In the genomic region with DNA sequence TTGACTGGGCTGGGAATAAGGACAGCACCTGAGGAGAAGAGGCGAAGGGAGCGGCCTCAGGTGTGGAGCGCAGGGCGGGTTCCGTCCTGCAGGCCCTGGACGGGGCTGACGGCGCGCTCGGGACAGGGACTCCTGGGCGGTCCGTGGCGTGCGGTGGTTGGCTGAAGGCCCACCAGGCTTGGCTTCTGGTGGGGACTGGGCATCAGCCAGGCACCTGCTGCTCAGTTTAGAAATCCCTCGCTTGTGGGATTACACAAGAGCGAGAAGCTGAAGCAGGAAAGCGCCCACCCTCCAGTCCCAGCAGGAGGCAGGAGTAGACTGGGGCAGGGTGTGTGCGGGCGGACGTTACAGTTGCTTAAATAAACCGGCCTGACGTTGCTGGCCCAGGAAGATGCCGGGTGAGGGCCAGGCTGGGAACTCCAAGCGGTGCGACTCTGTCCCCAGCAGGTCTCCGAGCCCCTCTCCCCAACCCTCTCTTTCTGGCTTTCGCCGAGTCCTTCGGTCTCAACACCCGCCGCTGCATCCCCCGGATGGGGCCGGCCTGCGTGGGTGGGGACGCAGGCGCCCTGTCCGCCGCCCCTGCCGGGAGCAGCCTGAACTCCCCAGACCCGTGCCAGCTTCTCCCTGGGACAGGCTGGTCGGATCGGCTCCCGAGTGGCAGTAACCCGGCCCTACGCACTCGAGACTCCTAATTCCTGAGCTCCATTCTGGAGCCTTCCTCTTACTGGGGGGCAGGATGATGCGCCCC, we compare ENCODE assay signal across 8 cellular contexts. TPM values are rescaled to one million over a fixed set of nuclear protein-coding genes. Genes with fewer than 3 reads are reported as not detected.
A peak's percentile ranks its signal among the peaks of the same experiment; 100 is the strongest.
DNase-seq lines count a peak whose midpoint lies in the region; ATAC-seq and TF ChIP-seq lines count a peak whose summit lies in the region.

No MANE protein-coding gene starts in this region.

- H3K4me3 ChIP-seq in HUES48 (ENCODE audit: low read depth, low read length), result peak overlapping the region; percentile 94
- peak overlapping the region; percentile 96 for H3K4me3 ChIP-seq in RWPE2 (ENCODE audit: severe bottlenecking)
- H3K4me3 ChIP-seq in uterus, result peak overlapping the region; percentile 86 to 96

- DNase-seq in DMS79 (lab: John Stamatoyannopoulos, UW) (peak; percentile 27), RWPE2 (ENCODE audit: low spot score) (peak; percentile 81), germinal center (ENCODE audit: low spot score) (peak; percentile 66), omental fat pad (ENCODE audit: low spot score) (peak; percentile 46), uterus (peak; percentile 60 to 65)
- peak; percentile 70 for DNase-seq in activated naive CD4-positive, alpha-beta T cell treated with anti-CD3 and anti-CD28 coated beads for 36 hours

- TF ChIP-seq CTCF in RWPE2 (IDR thresholded peaks at IDR 0.05; ENCODE audit: poor library complexity, severe bottlenecking) (no peak), omental fat pad (IDR thresholded peaks at IDR 0.05) (no peak), uterus (IDR thresholded peaks at IDR 0.05) (peak in 3 of 4 experiments; percentile 15 to 36 (median 22))

- peak overlapping the region; percentile 73 for H3K27ac Mint-ChIP-seq in activated naive CD4-positive, alpha-beta T cell treated with anti-CD3 and anti-CD28 coated beads for 36 hours

- intact Hi-C loops in activated naive CD4-positive, alpha-beta T cell treated with anti-CD3 and anti-CD28 coated beads for 36 hours (cut with micrococcal nuclease), result loop anchor here (1.0 to 5.0 kb wide), 3 partner anchors 9 to 317 kb away; partner anchors contain the start of genes GGA3, MRPS7 and MYO15B
- intact Hi-C loops in uterus (cut with DNase I; ENCODE audit: low total_unique reads), result no loop called here

- H3K4me1 ChIP-seq in HUES48 (ENCODE audit: control insufficient read depth, insufficient read depth, low read length), result peaks cover 5% of the 10 kb centered on the region; the same call in 1 of the 2 replicates
- H3K4me1 ChIP-seq in RWPE2 (ENCODE audit: insufficient read depth, poor library complexity, severe bottlenecking), result peaks cover 3% of the 10 kb centered on the region
- peaks cover 0 to 11% of the 10 kb centered on the region in 2 donors for H3K4me1 ChIP-seq in uterus

- H3K27ac ChIP-seq in HUES48 (ENCODE audit: low read depth, low read length), result peak overlapping the region; percentile 80
- H3K27ac ChIP-seq in RWPE2 (ENCODE audit: poor library complexity, severe bottlenecking), result peak overlapping the region; percentile 62
- peak overlapping the region; percentile 94 to 98 for H3K27ac ChIP-seq in uterus

- H3K9me3 ChIP-seq in HUES48 (ENCODE audit: control insufficient read depth, insufficient read depth, low read length) (no peaks in the 10 kb centered on the region), RWPE2 (ENCODE audit: severe bottlenecking) (no peaks in the 10 kb centered on the region), uterus (no peaks in the 10 kb centered on the region)

- H3K4me3 Mint-ChIP-seq in activated naive CD4-positive, alpha-beta T cell treated with anti-CD3 and anti-CD28 coated beads for 36 hours, result peak overlapping the region; percentile 80

- no peak for TF ChIP-seq POLR2A in uterus (IDR thresholded peaks at IDR 0.05)

- peak overlapping the region; percentile 58 for H3K9ac ChIP-seq in HUES48 (ENCODE audit: low read depth, low read length)

- H3K27me3 ChIP-seq in HUES48 (ENCODE audit: control insufficient read depth, insufficient read depth, low read length), result no peaks in the 10 kb centered on the region
- H3K27me3 ChIP-seq in RWPE2 (ENCODE audit: insufficient read depth, poor library complexity, severe bottlenecking), result no peaks in the 10 kb centered on the region
- no peaks in the 10 kb centered on the region for H3K27me3 ChIP-seq in uterus

- H3K36me3 ChIP-seq in HUES48 (ENCODE audit: control insufficient read depth, insufficient read depth, low read length) (peaks cover 38% of the 10 kb centered on the region), RWPE2 (ENCODE audit: low read depth) (peaks cover 21% of the 10 kb centered on the region), uterus (no peaks in the 10 kb centered on the region)

- H3K27me3 Mint-ChIP-seq in activated naive CD4-positive, alpha-beta T cell treated with anti-CD3 and anti-CD28 coated beads for 36 hours (ENCODE audit: low read depth), result no peaks in the 10 kb centered on the region

- CTCF ChIA-PET in activated naive CD4-positive, alpha-beta T cell treated with anti-CD3 and anti-CD28 coated beads for 36 hours (lab: Charles Lee), result interaction anchor here (0.6 to 4.6 kb wide), 28 partner anchors 9 to 1065 kb away, joined by 3 to 52 read pairs (median 4); partner anchors contain the start of genes ARMC7, GGA3, MRPS7 and NUP85

- H3K36me3 Mint-ChIP-seq in activated naive CD4-positive, alpha-beta T cell treated with anti-CD3 and anti-CD28 coated beads for 36 hours (ENCODE audit: low read depth), result peaks cover 16% of the 10 kb centered on the region

- H3K9me3 Mint-ChIP-seq in activated naive CD4-positive, alpha-beta T cell treated with anti-CD3 and anti-CD28 coated beads for 36 hours, result no peaks in the 10 kb centered on the region

- ATAC-seq in GM21381 (IDR thresholded peaks at IDR 0.05; ENCODE audit: unreplicated experiment) (peak; percentile 41), RWPE2 (ENCODE audit: low read depth) (peak; percentile 62), omental fat pad (ENCODE audit: low FRiP score) (peak; percentile 79)

- peaks cover 34% of the 10 kb centered on the region for H3K4me1 Mint-ChIP-seq in activated naive CD4-positive, alpha-beta T cell treated with anti-CD3 and anti-CD28 coated beads for 36 hours (ENCODE audit: low read depth)

RNA-seq across cellular contexts. Expression of gene MIF4GD, which starts 0.6 kb away (rescaled TPM):
- 10 to 100 TPM; 43.4 to 45.3 TPM for total RNA-seq in activated naive CD4-positive, alpha-beta T cell treated with anti-CD3 and anti-CD28 coated beads for 36 hours
- total RNA-seq in omental fat pad (10 to 100 TPM; 22.9 to 30.3 (median 24.3) TPM), uterus (10 to 100 TPM; 11.7 to 45.3 (median 25.8) TPM)

RNA-seq across cellular contexts. Expression of gene MRPS7, which starts 8.7 kb away (rescaled TPM):
- 10 to 100 TPM; 73.3 to 78.3 TPM for total RNA-seq in activated naive CD4-positive, alpha-beta T cell treated with anti-CD3 and anti-CD28 coated beads for 36 hours
- total RNA-seq in omental fat pad, result 10 to 100 TPM; 27.1 to 48.3 (median 38.4) TPM
- 10 to 100 TPM; 13.1 to 42.1 (median 33.0) TPM for total RNA-seq in uterus

RNA-seq across cellular contexts. Expression of gene GGA3, which starts 9.0 kb away (rescaled TPM):
- 10 to 100 TPM; 65.7 to 66.1 TPM for total RNA-seq in activated naive CD4-positive, alpha-beta T cell treated with anti-CD3 and anti-CD28 coated beads for 36 hours
- total RNA-seq in omental fat pad, result 10 to 100 TPM; 22.3 to 36.3 (median 30.5) TPM
- total RNA-seq in uterus, result 100 to 1,000 TPM in 1 of 4 donors, 10 to 100 TPM in 2, 1 to 10 TPM in 1; 9.4 to 104 (median 40.1) TPM

RNA-seq across cellular contexts. Expression of gene SLC25A19, which starts 18.8 kb away (rescaled TPM):
- 10 to 100 TPM; 47.5 to 48.4 TPM for total RNA-seq in activated naive CD4-positive, alpha-beta T cell treated with anti-CD3 and anti-CD28 coated beads for 36 hours
- total RNA-seq in omental fat pad, result 10 to 100 TPM; 14.2 to 30.4 (median 19.5) TPM
- 10 to 100 TPM in 2 of 4 donors, 1 to 10 TPM in 2; 4.7 to 59.9 (median 10.1) TPM for total RNA-seq in uterus

Comparison
In these comparisons a context has a peak if more than half of its experiments do, and no peak if none do; other contexts are left out.
1. Peak in every context shown above with its lines: DNase-seq, ATAC-seq, H3K4me3 ChIP-seq and H3K27ac ChIP-seq.
2. DNase-seq: peak in every context shown above with its lines; median percentile 81 in RWPE2; 70 in activated naive CD4-positive, alpha-beta T cell treated with anti-CD3 and anti-CD28 coated beads for 36 hours; 66 in germinal center; 62 in uterus; 46 in omental fat pad; 27 in DMS79.
3. CTCF ChIP-seq: peak in uterus (3 of 4); none in RWPE2 (single experiment) and omental fat pad (0 of 3).